9 cellular contexts compared by ENCODE assay signal in the genomic region with DNA sequence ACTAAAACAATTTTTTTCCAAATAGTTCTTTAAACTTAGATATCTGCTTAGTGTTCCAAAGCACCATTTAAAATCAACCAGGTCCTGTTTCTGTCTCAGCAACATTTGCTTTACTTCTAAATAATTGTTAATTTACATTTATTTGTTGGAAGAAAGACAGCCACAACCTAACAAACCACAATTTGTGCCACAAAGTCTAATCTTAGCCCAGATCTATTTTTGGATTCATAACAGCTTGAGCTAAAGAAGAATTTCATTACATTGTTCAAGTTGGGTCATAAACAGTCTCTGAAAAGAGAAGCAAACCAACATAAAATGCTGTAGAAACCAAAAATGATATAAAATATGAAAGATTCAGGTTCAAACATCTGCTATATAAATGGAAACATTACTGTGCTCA.
"Had no signal": no experiment of that assay in that cellular context is flagged by ENCODE, and none has a peak within 500 bp of the region (broad histone marks: within the 10 kb centered on the region; RNA-seq: fewer than 3 reads in every experiment).

No MANE protein-coding gene starts in this region.

- H3K27me3 ChIP-seq: esophagus squamous epithelium, gastrocnemius medialis, tibial nerve had no signal

- DNase-seq: activated CD4-positive, CD25-positive, alpha-beta regulatory T cell; activated effector memory CD4-positive, alpha-beta T cell treated with anti-CD3 and anti-CD28 coated beads, Interleukin-2, amount 50 U/mL, for 16 hours; esophagus squamous epithelium; gastrocnemius medialis; naive B cell; retina had no signal

- H3K4me3 ChIP-seq: esophagus squamous epithelium, gastrocnemius medialis, skin epidermis, tibial nerve had no signal

- H3K27me3 Mint-ChIP-seq: naive B cell had no signal

- H3K9me3 Mint-ChIP-seq: activated naive CD4-positive, alpha-beta T cell treated with anti-CD3 and anti-CD28 coated beads, Interleukin-2, amount 50 U/mL, for 72 hours; naive B cell had no signal

- H3K9me3 ChIP-seq: esophagus squamous epithelium, gastrocnemius medialis, tibial nerve had no signal

- H3K27ac ChIP-seq: esophagus squamous epithelium, gastrocnemius medialis, skin epidermis, tibial nerve had no signal

- H3K36me3 ChIP-seq: esophagus squamous epithelium, gastrocnemius medialis, tibial nerve had no signal

- H3K27ac Mint-ChIP-seq: activated naive CD4-positive, alpha-beta T cell treated with anti-CD3 and anti-CD28 coated beads, Interleukin-2, amount 50 U/mL, for 72 hours; naive B cell had no signal
